In the genomic region with DNA sequence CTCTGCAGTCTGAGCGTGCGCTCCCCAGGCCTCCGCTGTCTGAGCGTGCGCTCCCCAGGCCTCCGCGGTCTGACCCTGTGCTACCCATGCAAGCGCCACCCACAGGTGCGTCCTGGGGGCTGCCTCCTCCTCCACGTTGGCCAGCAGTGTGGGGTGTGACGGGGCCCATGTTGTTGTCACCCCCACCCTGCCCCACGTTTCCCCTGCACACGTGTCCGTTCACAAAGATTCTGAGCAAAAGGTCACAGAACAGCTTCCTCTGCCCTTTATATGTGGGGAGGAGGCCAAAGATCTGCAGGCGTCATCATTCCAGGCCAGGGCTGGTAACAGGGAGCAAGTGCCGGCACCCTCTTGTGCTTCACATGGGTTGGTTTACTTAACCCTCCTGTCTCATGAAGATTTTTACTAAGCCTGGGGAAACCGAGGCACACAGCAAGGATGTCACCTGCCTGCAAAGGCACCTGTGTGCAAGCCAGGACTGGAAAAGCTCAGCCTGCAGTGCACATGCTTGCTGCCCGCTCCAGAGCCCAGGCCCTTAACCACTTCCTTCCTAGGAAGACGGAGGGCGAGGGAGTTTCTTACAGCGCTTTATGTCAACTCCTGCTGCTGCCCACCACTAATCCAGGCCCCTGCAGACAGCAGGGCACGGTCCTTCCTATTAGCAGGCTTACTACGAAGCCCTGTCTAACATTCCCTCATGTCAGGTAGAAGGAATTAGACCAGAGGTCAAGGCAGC, we compare ENCODE assay signal across 1 cellular context.
TF ChIP-seq lines count a peak whose summit lies in the region.

No MANE protein-coding gene starts in this region.

TF ChIP-seq in HepG2, 621 proteins besides CTCF, POLR2A, EP300 and RAD21:
- no peak for TF ChIP-seq ZNF784 (CRISPR knock-in tag; IDR thresholded peaks at IDR 0.05; ENCODE audit: borderline replicate concordance)
- TF ChIP-seq, protein P1, sequence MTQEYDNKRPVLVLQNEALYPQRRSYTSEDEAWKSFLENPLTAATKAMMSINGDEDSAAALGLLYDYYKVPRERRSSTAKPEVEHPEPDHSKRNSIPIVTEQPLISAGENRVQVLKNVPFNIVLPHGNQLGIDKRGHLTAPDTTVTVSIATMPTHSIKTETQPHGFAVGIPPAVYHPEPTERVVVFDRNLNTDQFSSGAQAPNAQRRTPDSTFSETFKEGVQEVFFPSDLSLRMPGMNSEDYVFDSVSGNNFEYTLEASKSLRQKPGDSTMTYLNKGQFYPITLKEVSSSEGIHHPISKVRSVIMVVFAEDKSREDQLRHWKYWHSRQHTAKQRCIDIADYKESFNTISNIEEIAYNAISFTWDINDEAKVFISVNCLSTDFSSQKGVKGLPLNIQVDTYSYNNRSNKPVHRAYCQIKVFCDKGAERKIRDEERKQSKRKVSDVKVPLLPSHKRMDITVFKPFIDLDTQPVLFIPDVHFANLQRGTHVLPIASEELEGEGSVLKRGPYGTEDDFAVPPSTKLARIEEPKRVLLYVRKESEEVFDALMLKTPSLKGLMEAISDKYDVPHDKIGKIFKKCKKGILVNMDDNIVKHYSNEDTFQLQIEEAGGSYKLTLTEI (CRISPR knock-in tag; conservative IDR thresholded peaks at IDR 0.05): no peak
- TF ChIP-seq, protein P2, sequence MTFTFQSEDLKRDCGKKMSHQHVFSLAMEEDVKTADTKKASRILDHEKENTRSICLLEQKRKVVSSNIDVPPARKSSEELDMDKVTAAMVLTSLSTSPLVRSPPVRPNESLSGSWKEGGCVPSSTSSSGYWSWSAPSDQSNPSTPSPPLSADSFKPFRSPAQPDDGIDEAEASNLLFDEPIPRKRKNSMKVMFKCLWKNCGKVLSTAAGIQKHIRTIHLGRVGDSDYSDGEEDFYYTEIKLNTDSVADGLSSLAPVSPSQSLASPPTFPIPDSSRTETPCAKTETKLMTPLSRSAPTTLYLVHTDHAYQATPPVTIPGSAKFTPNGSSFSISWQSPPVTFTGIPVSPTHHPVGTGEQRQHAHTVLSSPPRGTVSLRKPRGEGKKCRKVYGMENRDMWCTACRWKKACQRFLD (CRISPR knock-in tag; IDR thresholded peaks at IDR 0.05; ENCODE audit: borderline replicate concordance): no peak
- peak; percentile 39; the same call in 1 of the 2 replicates for TF ChIP-seq ZBTB38 (CRISPR knock-in tag; IDR thresholded peaks at IDR 0.05)
- no peak for TF ChIP-seq MXI1 (IDR thresholded peaks at IDR 0.05; ENCODE audit: borderline replicate concordance, low read depth, low read length)
- no peak for TF ChIP-seq NCOA1 (CRISPR knock-in tag; IDR thresholded peaks at IDR 0.05)
- TF ChIP-seq HES4 (CRISPR knock-in tag; IDR thresholded peaks at IDR 0.05; ENCODE audit: borderline replicate concordance): no peak
- TF ChIP-seq, protein P3, sequence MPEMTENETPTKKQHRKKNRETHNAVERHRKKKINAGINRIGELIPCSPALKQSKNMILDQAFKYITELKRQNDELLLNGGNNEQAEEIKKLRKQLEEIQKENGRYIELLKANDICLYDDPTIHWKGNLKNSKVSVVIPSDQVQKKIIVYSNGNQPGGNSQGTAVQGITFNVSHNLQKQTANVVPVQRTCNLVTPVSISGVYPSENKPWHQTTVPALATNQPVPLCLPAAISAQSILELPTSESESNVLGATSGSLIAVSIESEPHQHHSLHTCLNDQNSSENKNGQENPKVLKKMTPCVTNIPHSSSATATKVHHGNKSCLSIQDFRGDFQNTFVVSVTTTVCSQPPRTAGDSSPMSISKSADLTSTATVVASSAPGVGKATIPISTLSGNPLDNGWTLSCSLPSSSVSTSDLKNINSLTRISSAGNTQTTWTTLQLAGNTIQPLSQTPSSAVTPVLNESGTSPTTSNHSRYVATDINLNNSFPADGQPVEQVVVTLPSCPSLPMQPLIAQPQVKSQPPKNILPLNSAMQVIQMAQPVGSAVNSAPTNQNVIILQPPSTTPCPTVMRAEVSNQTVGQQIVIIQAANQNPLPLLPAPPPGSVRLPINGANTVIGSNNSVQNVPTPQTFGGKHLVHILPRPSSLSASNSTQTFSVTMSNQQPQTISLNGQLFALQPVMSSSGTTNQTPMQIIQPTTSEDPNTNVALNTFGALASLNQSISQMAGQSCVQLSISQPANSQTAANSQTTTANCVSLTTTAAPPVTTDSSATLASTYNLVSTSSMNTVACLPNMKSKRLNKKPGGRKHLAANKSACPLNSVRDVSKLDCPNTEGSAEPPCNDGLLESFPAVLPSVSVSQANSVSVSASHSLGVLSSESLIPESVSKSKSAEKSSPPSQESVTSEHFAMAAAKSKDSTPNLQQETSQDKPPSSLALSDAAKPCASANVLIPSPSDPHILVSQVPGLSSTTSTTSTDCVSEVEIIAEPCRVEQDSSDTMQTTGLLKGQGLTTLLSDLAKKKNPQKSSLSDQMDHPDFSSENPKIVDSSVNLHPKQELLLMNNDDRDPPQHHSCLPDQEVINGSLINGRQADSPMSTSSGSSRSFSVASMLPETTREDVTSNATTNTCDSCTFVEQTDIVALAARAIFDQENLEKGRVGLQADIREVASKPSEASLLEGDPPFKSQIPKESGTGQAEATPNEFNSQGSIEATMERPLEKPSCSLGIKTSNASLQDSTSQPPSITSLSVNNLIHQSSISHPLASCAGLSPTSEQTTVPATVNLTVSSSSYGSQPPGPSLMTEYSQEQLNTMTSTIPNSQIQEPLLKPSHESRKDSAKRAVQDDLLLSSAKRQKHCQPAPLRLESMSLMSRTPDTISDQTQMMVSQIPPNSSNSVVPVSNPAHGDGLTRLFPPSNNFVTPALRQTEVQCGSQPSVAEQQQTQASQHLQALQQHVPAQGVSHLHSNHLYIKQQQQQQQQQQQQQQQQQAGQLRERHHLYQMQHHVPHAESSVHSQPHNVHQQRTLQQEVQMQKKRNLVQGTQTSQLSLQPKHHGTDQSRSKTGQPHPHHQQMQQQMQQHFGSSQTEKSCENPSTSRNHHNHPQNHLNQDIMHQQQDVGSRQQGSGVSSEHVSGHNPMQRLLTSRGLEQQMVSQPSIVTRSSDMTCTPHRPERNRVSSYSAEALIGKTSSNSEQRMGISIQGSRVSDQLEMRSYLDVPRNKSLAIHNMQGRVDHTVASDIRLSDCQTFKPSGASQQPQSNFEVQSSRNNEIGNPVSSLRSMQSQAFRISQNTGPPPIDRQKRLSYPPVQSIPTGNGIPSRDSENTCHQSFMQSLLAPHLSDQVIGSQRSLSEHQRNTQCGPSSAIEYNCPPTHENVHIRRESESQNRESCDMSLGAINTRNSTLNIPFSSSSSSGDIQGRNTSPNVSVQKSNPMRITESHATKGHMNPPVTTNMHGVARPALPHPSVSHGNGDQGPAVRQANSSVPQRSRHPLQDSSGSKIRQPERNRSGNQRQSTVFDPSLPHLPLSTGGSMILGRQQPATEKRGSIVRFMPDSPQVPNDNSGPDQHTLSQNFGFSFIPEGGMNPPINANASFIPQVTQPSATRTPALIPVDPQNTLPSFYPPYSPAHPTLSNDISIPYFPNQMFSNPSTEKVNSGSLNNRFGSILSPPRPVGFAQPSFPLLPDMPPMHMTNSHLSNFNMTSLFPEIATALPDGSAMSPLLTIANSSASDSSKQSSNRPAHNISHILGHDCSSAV (CRISPR knock-in tag; IDR thresholded peaks at IDR 0.05; ENCODE audit: borderline replicate concordance): no peak
- TF ChIP-seq DPF2 (CRISPR knock-in tag; IDR thresholded peaks at IDR 0.05; ENCODE audit: borderline replicate concordance, low read depth): no peak
- no peak for TF ChIP-seq SNRNP70 (IDR thresholded peaks at IDR 0.05; ENCODE audit: low read depth, low read length)
- TF ChIP-seq ZBTB33 (CRISPR knock-in tag; IDR thresholded peaks at IDR 0.05): 0 out of 2 replicates have a peak, but pooled peaks have one; percentile 52
- no peak for TF ChIP-seq ADNP (CRISPR knock-in tag; IDR thresholded peaks at IDR 0.05)
- TF ChIP-seq ZFAT (CRISPR knock-in tag; conservative IDR thresholded peaks at IDR 0.05): no peak
- no peak for TF ChIP-seq ZNF776 (CRISPR knock-in tag; IDR thresholded peaks at IDR 0.05)
- no peak for TF ChIP-seq CSRNP2 (CRISPR knock-in tag; conservative IDR thresholded peaks at IDR 0.05; ENCODE audit: low read depth)
- no peak for TF ChIP-seq ZNF589 (CRISPR knock-in tag; conservative IDR thresholded peaks at IDR 0.05)
